29 cellular contexts compared by ENCODE assay signal in genomic region chr12:116246490-116247179, GRCh38. TPM values are rescaled to one million over a fixed set of nuclear protein-coding genes. Genes with fewer than 3 reads are reported as not detected.
DNase-seq lines count a peak whose midpoint lies in the region; ATAC-seq and TF ChIP-seq lines count a peak whose summit lies in the region.
"Had no signal": no experiment of that assay in that cellular context is flagged by ENCODE, and none has a peak within 500 bp of the region (broad histone marks: within the 10 kb centered on the region; RNA-seq: fewer than 3 reads in every experiment).

No MANE protein-coding gene starts in this region.

- H3K36me3 Mint-ChIP-seq in CD4-positive, alpha-beta memory T cell: peaks cover 6 to 9% of the 10 kb centered on the region in 2 donors
- peaks cover 2 to 18% (median 12%) of the 10 kb centered on the region in 3 experiments; a peak in 6 of 7 replicates for H3K36me3 Mint-ChIP-seq in H9 (ENCODE audit: insufficient read depth in 1 of 3, low read depth in 3 of 3)
- H3K36me3 Mint-ChIP-seq in endothelial cell (ENCODE audit: low read depth, unreplicated experiment): no peaks in the 10 kb centered on the region
- H3K36me3 Mint-ChIP-seq in progenitor cell of endocrine pancreas (ENCODE audit: insufficient read depth): peaks cover 9% of the 10 kb centered on the region
- H3K36me3 Mint-ChIP-seq: IgD-negative memory B cell had no signal

- H3K9ac ChIP-seq in H9 (ENCODE audit: extremely low read depth, insufficient read length, low read length): no peak overlapping the region

- H2BK120ac ChIP-seq in H9 (ENCODE audit: low read depth, low read length, poor library complexity, severe bottlenecking): no peak overlapping the region

- peaks cover 66% of the 10 kb centered on the region for H3K4me1 ChIP-seq in CD4-positive, alpha-beta memory T cell (ENCODE audit: insufficient read depth, low read length)
- peaks cover 4% of the 10 kb centered on the region; the same call in 1 of the 2 replicates for H3K4me1 ChIP-seq in H9 (ENCODE audit: insufficient read depth, low read length)
- H3K4me1 ChIP-seq in mucosa of descending colon (ENCODE audit: low read depth): peaks cover 23% of the 10 kb centered on the region

- POLR2A ChIA-PET in CD4-positive, alpha-beta memory T cell (lab: Charles Lee; ENCODE audit: partially characterized antibody): interaction anchor here (1.2 to 1.8 kb wide), 2 partner anchors 8 to 111 kb away, joined by 3 to 4 read pairs; no protein-coding TSS in a partner anchor

- no peak overlapping the region for H3T11ph ChIP-seq in H9 (ENCODE audit: low read length)

- no peaks in the 10 kb centered on the region for H3K27me3 ChIP-seq in CD4-positive, alpha-beta memory T cell (ENCODE audit: insufficient read depth, low read length)
- H3K27me3 ChIP-seq in H9 (ENCODE audit: insufficient read depth, low read length): no peaks in the 10 kb centered on the region
- H3K27me3 ChIP-seq: BLaER1 treated with 17β-estradiol and CSF1 and Interleukin-3, amounts not matched to agents 10 nM and 100 nM; ovary; stomach; thyroid gland had no signal

- H4K5ac ChIP-seq in H9 (ENCODE audit: insufficient read length, low read depth, low read length): no peak overlapping the region

- H3K18ac ChIP-seq in H9 (ENCODE audit: insufficient read length, low read depth, low read length): no peak overlapping the region

- H3K4me3 Mint-ChIP-seq in CD4-positive, alpha-beta memory T cell: peak overlapping the region in 5 of 8 donors; percentile 6 to 59 (median 17)
- H3K4me3 Mint-ChIP-seq in H9 (no peak overlapping the region; a peak in 1 of 5 replicates), endothelial cell (ENCODE audit: unreplicated experiment) (no peak overlapping the region), progenitor cell of endocrine pancreas (ENCODE audit: low read depth) (no peak overlapping the region)
- H3K4me3 Mint-ChIP-seq: activated CD4-positive, alpha-beta T cell treated with anti-CD3 and anti-CD28 coated beads for 36 hours; activated naive CD8-positive, alpha-beta T cell treated with anti-CD3 and anti-CD28 coated beads, Interleukin-2, amount 50 U/mL, for 24 hours; central memory CD8-positive, alpha-beta T cell; endodermal cell had no signal

- no peaks in the 10 kb centered on the region for H3K27me3 Mint-ChIP-seq in CD4-positive, alpha-beta memory T cell
- H3K27me3 Mint-ChIP-seq in H9 (ENCODE audit: low read depth) (no peaks in the 10 kb centered on the region), endothelial cell (ENCODE audit: unreplicated experiment) (peaks cover 3% of the 10 kb centered on the region), progenitor cell of endocrine pancreas (no peaks in the 10 kb centered on the region)
- H3K27me3 Mint-ChIP-seq: activated CD4-positive, alpha-beta T cell treated with anti-CD3 and anti-CD28 coated beads for 36 hours; activated naive CD8-positive, alpha-beta T cell treated with anti-CD3 and anti-CD28 coated beads, Interleukin-2, amount 50 U/mL, for 24 hours; central memory CD8-positive, alpha-beta T cell; dendritic cell treated with granulocyte-macrophage colony-stimulating factor and Interleukin-4, amounts not matched to agents 40 ng/mL and 50 ng/mL, for 4 days; IgD-negative memory B cell had no signal

- no peak overlapping the region for H3K4me2 ChIP-seq in H9 (ENCODE audit: insufficient read depth, insufficient read length, low read length)

- no peak overlapping the region for H3K23ac ChIP-seq in H9 (ENCODE audit: insufficient read length, low read depth, low read length)

- H4K91ac ChIP-seq in H9 (ENCODE audit: insufficient read length, low read depth, low read length): no peak overlapping the region

- no peak overlapping the region for H2BK20ac ChIP-seq in H9 (ENCODE audit: low read depth, low read length, poor library complexity, severe bottlenecking)

- peak overlapping the region in 3 of 7 donors; percentile 18 to 42 (median 31) for H3K27ac Mint-ChIP-seq in CD4-positive, alpha-beta memory T cell
- H3K27ac Mint-ChIP-seq in H9 (peak overlapping the region in 2 of 3 experiments; percentile 17 to 33; a peak in 2 of 7 replicates), endothelial cell (ENCODE audit: unreplicated experiment) (peak overlapping the region; percentile 1), progenitor cell of endocrine pancreas (peak overlapping the region; percentile 45)
- H3K27ac Mint-ChIP-seq: activated CD4-positive, alpha-beta T cell treated with anti-CD3 and anti-CD28 coated beads for 36 hours; activated naive CD8-positive, alpha-beta T cell treated with anti-CD3 and anti-CD28 coated beads, Interleukin-2, amount 50 U/mL, for 24 hours; IgD-negative memory B cell had no signal

- no peak for ATAC-seq in mucosa of descending colon

- 100% methylated on average over 1 of the region's 5 CpGs for WGBS in H9 (ENCODE audit: extremely low coverage, insufficient read length, low lambda C conversion rate)

- H2BK12ac ChIP-seq in H9 (ENCODE audit: insufficient read length, low read depth, low read length): no peak overlapping the region

- no peaks in the 10 kb centered on the region for H3K23me2 ChIP-seq in H9 (ENCODE audit: insufficient read length, low read depth, low read length, poor library complexity, severe bottlenecking)

- no peak overlapping the region for H2BK5ac ChIP-seq in H9 (ENCODE audit: insufficient read length, low read length)

- no peak overlapping the region for H2AFZ ChIP-seq in H9 (ENCODE audit: low read length)

- no peak overlapping the region for H3K4ac ChIP-seq in H9 (ENCODE audit: low read depth, low read length)

- CTCF ChIA-PET in CD4-positive, alpha-beta memory T cell (lab: Charles Lee; ENCODE audit: partially characterized antibody): interaction anchor here (3.3 to 5.8 kb wide), 2 partner anchors 8 to 11 kb away, joined by 15 to 23 read pairs; no protein-coding TSS in a partner anchor

- peaks cover 12% of the 10 kb centered on the region; the same call in 1 of the 2 replicates for H3K79me2 ChIP-seq in H9 (ENCODE audit: insufficient read depth, low read length)

- H3K56ac ChIP-seq in H9 (ENCODE audit: insufficient read length, low read depth, low read length): no peak overlapping the region

- H2AK5ac ChIP-seq in H9 (ENCODE audit: insufficient read length, low read length): no peak overlapping the region

- H3K14ac ChIP-seq in H9 (ENCODE audit: insufficient read depth, low read length): no peak overlapping the region

- no peak for DNase-seq in CD4-positive, alpha-beta memory T cell
- DNase-seq in H9: peak; percentile 38
- no peak for DNase-seq in endothelial cell (ENCODE audit: low spot score)
- DNase-seq in progenitor cell of endocrine pancreas (ENCODE audit: low spot score, unreplicated experiment): no peak
- DNase-seq in mucosa of descending colon: no peak
- DNase-seq in mucosa of gallbladder (ENCODE audit: low spot score): no peak
- DNase-seq in ureter (ENCODE audit: low spot score): no peak
- DNase-seq: activated CD8-positive, alpha-beta memory T cell treated with anti-CD3 and anti-CD28 coated beads for 24 hours; activated effector memory CD4-positive, alpha-beta T cell treated with anti-CD3 and anti-CD28 coated beads, Interleukin-2, amount 50 U/mL, for 16 hours; activated naive CD8-positive, alpha-beta T cell treated with anti-CD3 and anti-CD28 coated beads, Interleukin-2, amount 50 U/mL, for 24 hours; activated T-cell treated with anti-CD3 and anti-CD28 coated beads for 4 hours; DMS79; endodermal cell; GF-D8; head of caudate nucleus; left ventricle myocardium inferior; NCI-H1436 treated with DMSO at 0.1 percent for 48 hours; NCI-H2107; NCI-H748 treated with DMSO at 0.1 percent for 48 hours; ovary; SHP77 treated with DMSO at 0.1 percent for 48 hours; stimulated activated CD4-positive, alpha-beta T cell treated with anti-CD3 and anti-CD28 coated beads, Interleukin-1b, Interleukin-23, amount 100 ng/mL, for 48 hours; stomach; thyroid gland had no signal

- peaks cover 0 to 19% (median 10%) of the 10 kb centered on the region in 8 donors for H3K9me3 Mint-ChIP-seq in CD4-positive, alpha-beta memory T cell
- H3K9me3 Mint-ChIP-seq in H9 (peaks cover 15 to 17% of the 10 kb centered on the region in 2 experiments), endothelial cell (ENCODE audit: unreplicated experiment) (no peaks in the 10 kb centered on the region), progenitor cell of endocrine pancreas (ENCODE audit: low read depth) (peaks cover 8% of the 10 kb centered on the region)
- H3K9me3 Mint-ChIP-seq: central memory CD8-positive, alpha-beta T cell had no signal

- TF ChIP-seq CTCF in H9 (conservative IDR thresholded peaks at IDR 0.05): no peak
- no peak for TF ChIP-seq CTCF in endothelial cell (IDR thresholded peaks at IDR 0.05; ENCODE audit: unreplicated experiment)
- no peak for TF ChIP-seq CTCF in progenitor cell of endocrine pancreas (IDR thresholded peaks at IDR 0.05; ENCODE audit: unreplicated experiment)
- TF ChIP-seq CTCF in mucosa of descending colon (IDR thresholded peaks at IDR 0.05): no peak

- no peak overlapping the region for H3K27ac ChIP-seq in CD4-positive, alpha-beta memory T cell (ENCODE audit: low read depth, low read length)
- no peak overlapping the region for H3K27ac ChIP-seq in H9 (ENCODE audit: insufficient read length, low read depth, low read length)
- H3K27ac ChIP-seq: left ventricle myocardium inferior, ovary, stomach, thyroid gland had no signal

- H3K4me1 Mint-ChIP-seq in CD4-positive, alpha-beta memory T cell: peaks cover 53 to 77% (median 66%) of the 10 kb centered on the region in 4 donors
- H3K4me1 Mint-ChIP-seq in H9: peaks cover 56 to 62% of the 10 kb centered on the region in 2 experiments
- peaks cover 22% of the 10 kb centered on the region for H3K4me1 Mint-ChIP-seq in endothelial cell (ENCODE audit: unreplicated experiment)
- peaks cover 46% of the 10 kb centered on the region for H3K4me1 Mint-ChIP-seq in progenitor cell of endocrine pancreas (ENCODE audit: low read depth)

- no peak overlapping the region for H3K4me3 ChIP-seq in CD4-positive, alpha-beta memory T cell (ENCODE audit: low read length in 2 of 2)
- H3K4me3 ChIP-seq in mucosa of descending colon: no peak overlapping the region
- H3K4me3 ChIP-seq: BLaER1 treated with 17β-estradiol and CSF1 and Interleukin-3, amounts not matched to agents 10 nM and 100 nM; left ventricle myocardium inferior; ovary; stomach; thyroid gland had no signal

- no peaks in the 10 kb centered on the region for H3K36me3 ChIP-seq in CD4-positive, alpha-beta memory T cell (ENCODE audit: insufficient read depth, low read length)
- no peaks in the 10 kb centered on the region for H3K36me3 ChIP-seq in mucosa of descending colon (ENCODE audit: low read depth)
- H3K36me3 ChIP-seq: left ventricle myocardium inferior, ovary, stomach, thyroid gland had no signal

- no peak overlapping the region for H4K8ac ChIP-seq in H9 (replicated peaks; ENCODE audit: insufficient read length, low read depth, low read length)

- peaks cover 3% of the 10 kb centered on the region for H3K79me1 ChIP-seq in H9 (ENCODE audit: insufficient read depth, low read depth, low read length, poor library complexity, severe bottlenecking)

- H2BK15ac ChIP-seq in H9 (ENCODE audit: low read depth, low read length): no peak overlapping the region

- intact Hi-C loops in CD4-positive, alpha-beta memory T cell (cut with micrococcal nuclease): no loop called here
- intact Hi-C loops in mucosa of descending colon (cut with DNase I, micrococcal nuclease): no loop called here

- H4K20me1 ChIP-seq in H9 (ENCODE audit: control insufficient read depth, insufficient read depth, insufficient read length): no peaks in the 10 kb centered on the region

- H3K9me3 ChIP-seq in CD4-positive, alpha-beta memory T cell (ENCODE audit: control insufficient read depth in 1 of 2, low read length in 2 of 2): no peaks in the 10 kb centered on the region
- H3K9me3 ChIP-seq in H9 (ENCODE audit: control insufficient read depth, low read depth, low read length) (no peaks in the 10 kb centered on the region), mucosa of descending colon (peaks cover 3% of the 10 kb centered on the region)
- H3K9me3 ChIP-seq: ovary, thyroid gland had no signal

RNA-seq across cellular contexts. Expression of gene MED13L, which starts 30.9 kb away (rescaled TPM):
- 100 to 1,000 TPM; 150 to 156 TPM for total RNA-seq in CD4-positive, alpha-beta memory T cell
- polyA plus RNA-seq in CD4-positive, alpha-beta memory T cell: 10 to 100 TPM in 1 of 2 donors, 1 to 10 TPM in 1; 3.8 to 12.4 TPM
- total RNA-seq in H9 (2021) (51.3 and 52.4 TPM in 2 replicates), endothelial cell (ENCODE audit: unreplicated experiment) (97.0 TPM), progenitor cell of endocrine pancreas (141 and 151 TPM in 2 replicates), mucosa of descending colon (100 to 1,000 TPM in 2 of 3 donors, 10 to 100 TPM in 1; 96.9 to 165 (median 135) TPM), mucosa of gallbladder (117 TPM), ureter (130 TPM)

Comparison
In these comparisons a context has a peak if more than half of its experiments do, and no peak if none do; other contexts are left out.
1. H3K4me3 Mint-ChIP-seq: peak in CD4-positive, alpha-beta memory T cell (5 of 8); none in H9 (0 of 2), endothelial cell (single experiment) and progenitor cell of endocrine pancreas (single experiment).